In genomic region chr2:195531754-195532153, GRCh38 we compare ENCODE assay signal across 15 cellular contexts.
A peak's percentile ranks its signal among the peaks of the same experiment; 100 is the strongest.
DNase-seq lines count a peak whose midpoint lies in the region; ATAC-seq and TF ChIP-seq lines count a peak whose summit lies in the region.
"Had no signal": no experiment of that assay in that cellular context is flagged by ENCODE, and none has a peak within 500 bp of the region (broad histone marks: within the 10 kb centered on the region; RNA-seq: fewer than 3 reads in every experiment).

No MANE protein-coding gene starts in this region.

- 96% methylated on average over 2 of the region's 2 CpGs for WGBS in smooth muscle cell (ENCODE audit: low lambda C conversion rate)

- H3K4me3 ChIP-seq in OCI-LY7 (ENCODE audit: low read depth, low read length, poor library complexity, severe bottlenecking): no peak overlapping the region
- H3K4me3 ChIP-seq in smooth muscle cell: no peak overlapping the region
- H3K4me3 ChIP-seq: mucosa of descending colon, right lobe of liver had no signal

- peaks cover 52% of the 10 kb centered on the region for H3K4me1 Mint-ChIP-seq in activated CD8-positive, alpha-beta memory T cell treated with anti-CD3 and anti-CD28 coated beads, Interleukin-2, amount 10 ng/mL, durations not matched to agents 7 days and 5 days

- H3K27me3 Mint-ChIP-seq in activated CD8-positive, alpha-beta memory T cell treated with anti-CD3 and anti-CD28 coated beads, Interleukin-2, amount 10 ng/mL, durations not matched to agents 7 days and 5 days: no peaks in the 10 kb centered on the region
- H3K27me3 Mint-ChIP-seq: brain had no signal

- no peak overlapping the region for H3K9ac ChIP-seq in smooth muscle cell (ENCODE audit: low read depth)

- no peaks in the 10 kb centered on the region for H4K20me1 ChIP-seq in OCI-LY7 (ENCODE audit: insufficient read depth, low read length)
- no peaks in the 10 kb centered on the region for H4K20me1 ChIP-seq in smooth muscle cell (ENCODE audit: low read depth)

- peaks cover 25% of the 10 kb centered on the region for H3K36me3 Mint-ChIP-seq in activated CD8-positive, alpha-beta memory T cell treated with anti-CD3 and anti-CD28 coated beads, Interleukin-2, amount 10 ng/mL, durations not matched to agents 7 days and 5 days
- H3K36me3 Mint-ChIP-seq: brain had no signal

- no peaks in the 10 kb centered on the region for H3K79me2 ChIP-seq in OCI-LY7 (ENCODE audit: insufficient read depth, low read depth, low read length)
- no peaks in the 10 kb centered on the region for H3K79me2 ChIP-seq in smooth muscle cell (ENCODE audit: low read depth)

- peaks cover 5% of the 10 kb centered on the region for H3K9me3 Mint-ChIP-seq in activated CD8-positive, alpha-beta memory T cell treated with anti-CD3 and anti-CD28 coated beads, Interleukin-2, amount 10 ng/mL, durations not matched to agents 7 days and 5 days (ENCODE audit: low read depth)

- no TSS peak for BruUV-seq in OCI-LY7 (replicated peaks; lab: Mats Ljungman, UMichigan)

- CTCF ChIA-PET in activated CD8-positive, alpha-beta memory T cell treated with anti-CD3 and anti-CD28 coated beads, Interleukin-2, amount 10 ng/mL, durations not matched to agents 7 days and 5 days (lab: Charles Lee): interaction anchor here (1.4 to 2.7 kb wide), 4 partner anchors 14 to 126 kb away, joined by 3 to 13 read pairs (median 6); no protein-coding TSS in a partner anchor
- CTCF ChIA-PET in OCI-LY7 (lab: Charles Lee; ENCODE audit: unreplicated experiment): no interaction called here

- no peaks in the 10 kb centered on the region for H3K9me3 ChIP-seq in OCI-LY7 (ENCODE audit: low read length)
- H3K9me3 ChIP-seq in smooth muscle cell (replicated peaks; ENCODE audit: low read depth): no peaks in the 10 kb centered on the region
- H3K9me3 ChIP-seq: mucosa of descending colon, right lobe of liver had no signal

- peaks cover 34% of the 10 kb centered on the region for H3K4me1 ChIP-seq in OCI-LY7 (ENCODE audit: insufficient read depth, low read length, poor library complexity, severe bottlenecking)
- H3K4me1 ChIP-seq in smooth muscle cell (ENCODE audit: low read depth): peaks cover 18% of the 10 kb centered on the region

- peak overlapping the region; percentile 77 for H3K4me3 Mint-ChIP-seq in activated CD8-positive, alpha-beta memory T cell treated with anti-CD3 and anti-CD28 coated beads, Interleukin-2, amount 10 ng/mL, durations not matched to agents 7 days and 5 days

- DNase-seq in activated CD8-positive, alpha-beta memory T cell treated with anti-CD3 and anti-CD28 coated beads, Interleukin-2, amount 10 ng/mL, durations not matched to agents 7 days and 5 days: no peak
- DNase-seq in activated CD8-positive, alpha-beta memory T cell treated with anti-CD3 and anti-CD28 coated beads, Interleukin-2, amount 50 U/mL, for 4 hours: no peak
- no peak for DNase-seq in OCI-LY7 (ENCODE audit: low spot score)
- peak; percentile 63 for DNase-seq in dedifferentiated amniotic fluid mesenchymal stem cell (ENCODE audit: extremely low spot score)
- DNase-seq in smooth muscle cell (lab: John Stamatoyannopoulos, UW; ENCODE audit: unreplicated experiment): no peak
- DNase-seq in DMS114 treated with DMSO at 0.1 percent for 48 hours (lab: John Stamatoyannopoulos, UW; ENCODE audit: unreplicated experiment): no peak
- DNase-seq: activated CD8-positive, alpha-beta memory T cell treated with anti-CD3 and anti-CD28 coated beads for 24 hours; mucosa of descending colon; NCI-H2081; NK-92 treated with Interleukin-12 subunit alpha and Interleukin-12 subunit beta, amount 100 ng/mL, for 24 hours; right lobe of liver; trophoblast cell had no signal

- H3K4me2 ChIP-seq in OCI-LY7 (ENCODE audit: low read length) (no peak overlapping the region), smooth muscle cell (no peak overlapping the region)

- POLR2A ChIA-PET in OCI-LY7 (lab: Charles Lee): interaction anchor here (1.0 to 4.0 kb wide), 2 partner anchors 18 to 125 kb away, joined by 3 to 20 read pairs; partner anchors contain the start of gene SLC39A10

- no peaks in the 10 kb centered on the region for H3K36me3 ChIP-seq in OCI-LY7 (ENCODE audit: insufficient read depth, low read length)
- no peaks in the 10 kb centered on the region for H3K36me3 ChIP-seq in smooth muscle cell (ENCODE audit: low read depth)
- H3K36me3 ChIP-seq: right lobe of liver had no signal

- intact Hi-C loops in OCI-LY7 (cut with micrococcal nuclease; ENCODE audit: unreplicated experiment): no loop called here

- no peak for ATAC-seq in activated CD8-positive, alpha-beta memory T cell treated with anti-CD3 and anti-CD28 coated beads, Interleukin-2, amount 10 ng/mL, durations not matched to agents 7 days and 5 days
- ATAC-seq in esophagus mucosa: no peak
- ATAC-seq in HG02610 (IDR thresholded peaks at IDR 0.05; ENCODE audit: unreplicated experiment): no peak

- H3F3A ChIP-seq in smooth muscle cell (ENCODE audit: low read depth): peaks cover 11% of the 10 kb centered on the region

- H3K9me2 ChIP-seq in OCI-LY7 (ENCODE audit: insufficient read depth, low read length): no peaks in the 10 kb centered on the region

- TF ChIP-seq CTCF in OCI-LY7 (conservative IDR thresholded peaks at IDR 0.05; ENCODE audit: low read length) (0 out of 2 replicates have a peak, but pooled peaks have one; percentile 11), smooth muscle cell (IDR thresholded peaks at IDR 0.05; ENCODE audit: borderline replicate concordance, insufficient read depth, poor library complexity, severe bottlenecking) (no peak)

- peak overlapping the region; percentile 96 for H3K27ac Mint-ChIP-seq in activated CD8-positive, alpha-beta memory T cell treated with anti-CD3 and anti-CD28 coated beads, Interleukin-2, amount 10 ng/mL, durations not matched to agents 7 days and 5 days

- no peaks in the 10 kb centered on the region for H3K27me3 ChIP-seq in smooth muscle cell (ENCODE audit: low read depth)
- H3K27me3 ChIP-seq: right lobe of liver had no signal

- H3K27ac ChIP-seq in OCI-LY7 (ENCODE audit: low read depth, low read length, poor library complexity, severe bottlenecking): no peak overlapping the region
- H3K27ac ChIP-seq in smooth muscle cell (ENCODE audit: low read depth): no peak overlapping the region
- H3K27ac ChIP-seq: right lobe of liver had no signal

- H2AFZ ChIP-seq in OCI-LY7 (ENCODE audit: low read length) (no peak overlapping the region; the same call in 1 of the 2 replicates), smooth muscle cell (ENCODE audit: low read depth) (peak overlapping the region; percentile 73)
